In the genomic region with DNA sequence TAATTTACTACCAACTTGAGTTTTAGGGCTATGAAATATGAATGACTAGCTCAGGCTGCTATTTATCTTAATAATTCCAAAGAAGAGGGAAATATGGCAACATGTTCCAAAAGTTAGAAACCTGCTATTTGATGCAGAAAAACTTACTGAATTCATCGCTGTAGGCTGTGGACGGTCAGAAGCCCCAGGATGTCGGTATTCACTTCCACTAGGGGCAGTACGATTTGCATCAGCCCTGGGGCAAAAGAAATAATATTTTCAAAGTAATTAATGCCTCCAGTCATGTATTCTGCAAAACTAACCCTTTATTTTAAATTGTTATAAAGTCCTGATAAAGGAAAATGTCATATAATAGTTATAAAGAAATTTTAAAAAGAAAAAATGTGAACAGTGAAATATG, we compare ENCODE assay signal across 1 cellular context.
TF ChIP-seq lines count a peak whose summit lies in the region.

No MANE protein-coding gene starts in this region.

TF ChIP-seq in HCT116, 20 proteins besides CTCF, POLR2A, EP300 and RAD21:
- TF ChIP-seq SP1 (IDR thresholded peaks at IDR 0.05; ENCODE audit: low read depth) (no peak), SRF (IDR thresholded peaks at IDR 0.05; ENCODE audit: low read depth) (no peak), REST (IDR thresholded peaks at IDR 0.05; ENCODE audit: low read depth) (no peak), FOSL1 (IDR thresholded peaks at IDR 0.05; ENCODE audit: low read depth) (no peak), EZH2 (IDR thresholded peaks at IDR 0.05) (no peak), ZNF274 (IDR thresholded peaks at IDR 0.05; ENCODE audit: low read depth, low read length) (no peak), EZH2phosphoT487 (IDR thresholded peaks at IDR 0.05; ENCODE audit: borderline replicate concordance) (no peak), CBX3 (IDR thresholded peaks at IDR 0.05; ENCODE audit: low read depth) (no peak)
- TF ChIP-seq, protein P1, sequence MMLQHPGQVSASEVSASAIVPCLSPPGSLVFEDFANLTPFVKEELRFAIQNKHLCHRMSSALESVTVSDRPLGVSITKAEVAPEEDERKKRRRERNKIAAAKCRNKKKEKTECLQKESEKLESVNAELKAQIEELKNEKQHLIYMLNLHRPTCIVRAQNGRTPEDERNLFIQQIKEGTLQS (IDR thresholded peaks at IDR 0.05) = no peak
- TF ChIP-seq, protein P2, sequence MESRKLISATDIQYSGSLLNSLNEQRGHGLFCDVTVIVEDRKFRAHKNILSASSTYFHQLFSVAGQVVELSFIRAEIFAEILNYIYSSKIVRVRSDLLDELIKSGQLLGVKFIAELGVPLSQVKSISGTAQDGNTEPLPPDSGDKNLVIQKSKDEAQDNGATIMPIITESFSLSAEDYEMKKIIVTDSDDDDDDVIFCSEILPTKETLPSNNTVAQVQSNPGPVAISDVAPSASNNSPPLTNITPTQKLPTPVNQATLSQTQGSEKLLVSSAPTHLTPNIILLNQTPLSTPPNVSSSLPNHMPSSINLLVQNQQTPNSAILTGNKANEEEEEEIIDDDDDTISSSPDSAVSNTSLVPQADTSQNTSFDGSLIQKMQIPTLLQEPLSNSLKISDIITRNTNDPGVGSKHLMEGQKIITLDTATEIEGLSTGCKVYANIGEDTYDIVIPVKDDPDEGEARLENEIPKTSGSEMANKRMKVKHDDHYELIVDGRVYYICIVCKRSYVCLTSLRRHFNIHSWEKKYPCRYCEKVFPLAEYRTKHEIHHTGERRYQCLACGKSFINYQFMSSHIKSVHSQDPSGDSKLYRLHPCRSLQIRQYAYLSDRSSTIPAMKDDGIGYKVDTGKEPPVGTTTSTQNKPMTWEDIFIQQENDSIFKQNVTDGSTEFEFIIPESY (IDR thresholded peaks at IDR 0.05; ENCODE audit: extremely low read depth, insufficient replicate concordance, low read length) = no peak
